ENCODE assay signal across 1 cellular context in the genomic region with DNA sequence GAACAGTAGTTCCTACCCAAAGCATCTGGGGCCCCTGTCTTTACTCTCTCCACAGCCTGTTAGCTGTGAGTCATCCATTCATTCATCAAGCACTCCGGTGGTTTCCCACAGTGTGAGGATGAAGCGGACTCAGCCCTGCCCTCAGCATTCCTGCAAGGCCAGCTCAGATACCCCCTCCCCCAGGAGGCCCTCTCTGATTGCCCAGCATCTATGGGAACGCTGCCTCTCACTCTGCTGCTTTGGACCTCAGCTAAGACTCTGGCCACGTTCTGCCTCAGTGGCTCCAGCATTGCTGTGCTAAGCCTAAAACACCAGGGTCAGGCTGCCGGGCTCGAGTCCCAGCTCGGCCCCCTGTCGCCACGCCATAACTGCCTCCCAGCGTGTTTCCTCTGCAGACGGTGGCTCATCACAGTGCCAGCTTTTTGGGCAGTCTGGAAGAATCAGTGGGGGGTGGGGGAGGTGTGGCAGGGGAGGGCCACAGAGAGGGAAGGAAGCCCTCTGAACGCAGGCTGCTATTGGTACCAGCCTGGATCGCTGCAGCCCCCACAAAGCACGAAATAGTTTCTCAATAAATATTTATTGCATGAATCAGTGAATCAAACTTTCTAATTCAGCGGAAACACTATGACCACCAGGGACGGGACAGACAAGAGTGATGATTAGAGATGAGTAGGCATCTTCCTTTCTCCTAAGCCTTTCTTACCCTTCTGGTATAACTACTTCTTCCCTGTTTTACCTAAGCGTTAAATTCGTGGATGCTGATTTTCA.
TF ChIP-seq lines count a peak whose summit lies in the region.

No MANE protein-coding gene starts in this region.

TF ChIP-seq in IMR-90, 13 proteins besides CTCF, POLR2A, EP300 and RAD21 (continued from another document):
- TF ChIP-seq, protein P1, sequence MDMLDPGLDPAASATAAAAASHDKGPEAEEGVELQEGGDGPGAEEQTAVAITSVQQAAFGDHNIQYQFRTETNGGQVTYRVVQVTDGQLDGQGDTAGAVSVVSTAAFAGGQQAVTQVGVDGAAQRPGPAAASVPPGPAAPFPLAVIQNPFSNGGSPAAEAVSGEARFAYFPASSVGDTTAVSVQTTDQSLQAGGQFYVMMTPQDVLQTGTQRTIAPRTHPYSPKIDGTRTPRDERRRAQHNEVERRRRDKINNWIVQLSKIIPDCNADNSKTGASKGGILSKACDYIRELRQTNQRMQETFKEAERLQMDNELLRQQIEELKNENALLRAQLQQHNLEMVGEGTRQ (IDR thresholded peaks at IDR 0.05; ENCODE audit: low read depth, low read length): no peak
- TF ChIP-seq FOS (IDR thresholded peaks at IDR 0.05; ENCODE audit: low read depth, low read length) (peak; percentile 87), RCOR1 (IDR thresholded peaks at IDR 0.05; ENCODE audit: insufficient replicate concordance, low read length) (peak; percentile 89), BHLHE40 (IDR thresholded peaks at IDR 0.05; ENCODE audit: low read depth, low read length) (no peak), MAFK (IDR thresholded peaks at IDR 0.05; ENCODE audit: low read depth, low read length) (peak; percentile 15; the same call in 1 of the 2 replicates), CHD1 (IDR thresholded peaks at IDR 0.05; ENCODE audit: low read depth, low read length) (no peak), MAZ (IDR thresholded peaks at IDR 0.05; ENCODE audit: borderline replicate concordance, low read depth, low read length) (peak; percentile 33; the same call in 1 of the 2 replicates), MXI1 (IDR thresholded peaks at IDR 0.05; ENCODE audit: borderline replicate concordance, low read depth, low read length) (no peak)
